ENCODE assay signal across 8 cellular contexts in genomic region chr2:100730290-100730868, GRCh38.
DNase-seq lines count a peak whose midpoint lies in the region; ATAC-seq and TF ChIP-seq lines count a peak whose summit lies in the region.

No MANE protein-coding gene starts in this region.

- intact Hi-C loops in Panc1 (cut with micrococcal nuclease; ENCODE audit: unreplicated experiment), result loop anchor here (5.0 kb wide), 2 partner anchors 92 to 257 kb away; partner anchors contain the start of gene NPAS2

- H3K9me3 ChIP-seq in Panc1 (ENCODE audit: control insufficient read depth, insufficient read depth, low read depth, low read length), result no peaks in the 10 kb centered on the region

- POLR2A ChIA-PET in Panc1 (lab: Charles Lee), result interaction anchor here (0.6 to 0.7 kb wide), 2 partner anchors 21 to 257 kb away, joined by 3 to 4 read pairs; no protein-coding TSS in a partner anchor

- ATAC-seq in Panc1, result peak; percentile 92
- no peak for ATAC-seq in GM19397 (IDR thresholded peaks at IDR 0.05; ENCODE audit: unreplicated experiment)
- no peak for ATAC-seq in HG02852 (IDR thresholded peaks at IDR 0.05; ENCODE audit: unreplicated experiment)

- DNase-seq in NK-92 treated with Interleukin-12 subunit alpha and Interleukin-12 subunit beta, amount 100 ng/mL, for 24 hours (lab: John Stamatoyannopoulos, UW), result peak; percentile 23
- DNase-seq in NK-92 (lab: John Stamatoyannopoulos, UW; ENCODE audit: unreplicated experiment) (no peak), Panc1 (ENCODE audit: low read depth, low spot score) (no peak), amniotic stem cell (lab: John Stamatoyannopoulos, UW) (peak; percentile 24), iPS-NIHi11 (ENCODE audit: low spot score) (peak; percentile 62)
- DNase-seq in stimulated activated CD8-positive, alpha-beta memory T cell treated with anti-CD3 and anti-CD28 coated beads, Interleukin-15, amount 100 ng/mL, for 1 hour (ENCODE audit: low read depth), result peak; percentile 4

- no peak overlapping the region for H3K27ac ChIP-seq in Panc1 (ENCODE audit: low read length)

- H3K27me3 ChIP-seq in Panc1 (ENCODE audit: control insufficient read depth, insufficient read depth, low read length), result no peaks in the 10 kb centered on the region

- no peak overlapping the region for H3K4me3 ChIP-seq in Panc1 (ENCODE audit: low read depth in 2 of 2, low read length in 2 of 2)

- TF ChIP-seq CTCF in Panc1 (IDR thresholded peaks at IDR 0.05), result peak; percentile 84

- CTCF ChIA-PET in Panc1 (lab: Charles Lee), result interaction anchor here (0.5 to 1.1 kb wide), 4 partner anchors 20 to 1041 kb away, joined by 3 to 11 read pairs (median 4); no protein-coding TSS in a partner anchor

- H3K36me3 ChIP-seq in Panc1 (ENCODE audit: control insufficient read depth, insufficient read depth, low read length), result no peaks in the 10 kb centered on the region

- no TSS peak for BruUV-seq in Panc1 (replicated peaks; lab: Mats Ljungman, UMichigan)

- peaks cover 10% of the 10 kb centered on the region for H3K4me1 ChIP-seq in Panc1 (ENCODE audit: control insufficient read depth, insufficient read depth, low read length)

- in situ Hi-C loops in Panc1 (cut with HindIII; ENCODE audit: low pct_unique_long_range_greater_than_20kb, low sequenced_read_pairs), result no loop called here

Comparison
In these comparisons a context has a peak if more than half of its experiments do, and no peak if none do; other contexts are left out.
1. DNase-seq: peak in NK-92 treated with Interleukin-12 subunit alpha and Interleukin-12 subunit beta, amount 100 ng/mL, for 24 hours (single experiment), amniotic stem cell (single experiment), iPS-NIHi11 (single experiment) and stimulated activated CD8-positive, alpha-beta memory T cell treated with anti-CD3 and anti-CD28 coated beads, Interleukin-15, amount 100 ng/mL, for 1 hour (single experiment); none in NK-92 (single experiment) and Panc1 (single experiment).